3 cellular contexts compared by ENCODE assay signal in the genomic region with DNA sequence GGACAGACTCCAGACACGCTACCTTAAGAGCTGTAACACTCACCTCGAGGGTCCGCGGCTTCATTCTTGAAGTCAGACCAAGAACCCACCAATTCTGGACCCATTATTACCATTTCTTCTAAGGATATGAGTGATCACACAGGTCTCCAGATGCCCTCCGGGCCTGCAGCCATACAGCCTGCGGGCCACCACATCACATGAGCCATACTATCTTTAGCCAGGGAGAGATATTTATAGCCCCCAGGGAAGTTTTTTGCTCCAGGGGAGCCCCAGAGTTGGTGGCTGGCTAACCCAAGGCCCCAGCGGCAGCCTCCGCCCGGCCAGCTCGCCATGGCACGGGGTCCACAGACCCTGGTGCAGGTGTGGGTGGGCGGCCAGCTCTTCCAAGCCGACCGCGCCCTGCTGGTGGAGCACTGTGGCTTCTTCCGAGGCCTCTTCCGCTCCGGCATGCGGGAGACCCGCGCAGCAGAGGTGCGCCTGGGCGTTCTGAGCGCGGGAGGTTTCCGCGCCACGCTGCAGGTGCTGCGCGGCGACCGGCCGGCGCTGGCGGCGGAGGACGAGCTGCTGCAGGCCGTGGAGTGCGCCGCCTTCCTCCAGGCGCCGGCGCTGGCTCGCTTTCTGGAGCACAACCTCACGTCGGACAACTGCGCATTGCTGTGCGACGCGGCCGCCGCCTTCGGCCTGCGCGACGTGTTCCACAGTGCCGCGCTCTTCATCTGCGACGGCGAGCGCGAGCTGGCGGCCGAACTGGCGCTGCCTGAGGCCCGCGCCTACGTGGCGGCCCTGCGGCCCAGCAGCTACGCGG.
TF ChIP-seq lines count a peak whose summit lies in the region.

Gene KBTBD13 (plus strand): TSS at position 261 of the 805 bp plus-strand sequence. CDS start 70 bp downstream, at position 331.

TF ChIP-seq in GM23338, 12 proteins besides CTCF, POLR2A, EP300 and RAD21 (continues in another document):
- TF ChIP-seq, protein P1, sequence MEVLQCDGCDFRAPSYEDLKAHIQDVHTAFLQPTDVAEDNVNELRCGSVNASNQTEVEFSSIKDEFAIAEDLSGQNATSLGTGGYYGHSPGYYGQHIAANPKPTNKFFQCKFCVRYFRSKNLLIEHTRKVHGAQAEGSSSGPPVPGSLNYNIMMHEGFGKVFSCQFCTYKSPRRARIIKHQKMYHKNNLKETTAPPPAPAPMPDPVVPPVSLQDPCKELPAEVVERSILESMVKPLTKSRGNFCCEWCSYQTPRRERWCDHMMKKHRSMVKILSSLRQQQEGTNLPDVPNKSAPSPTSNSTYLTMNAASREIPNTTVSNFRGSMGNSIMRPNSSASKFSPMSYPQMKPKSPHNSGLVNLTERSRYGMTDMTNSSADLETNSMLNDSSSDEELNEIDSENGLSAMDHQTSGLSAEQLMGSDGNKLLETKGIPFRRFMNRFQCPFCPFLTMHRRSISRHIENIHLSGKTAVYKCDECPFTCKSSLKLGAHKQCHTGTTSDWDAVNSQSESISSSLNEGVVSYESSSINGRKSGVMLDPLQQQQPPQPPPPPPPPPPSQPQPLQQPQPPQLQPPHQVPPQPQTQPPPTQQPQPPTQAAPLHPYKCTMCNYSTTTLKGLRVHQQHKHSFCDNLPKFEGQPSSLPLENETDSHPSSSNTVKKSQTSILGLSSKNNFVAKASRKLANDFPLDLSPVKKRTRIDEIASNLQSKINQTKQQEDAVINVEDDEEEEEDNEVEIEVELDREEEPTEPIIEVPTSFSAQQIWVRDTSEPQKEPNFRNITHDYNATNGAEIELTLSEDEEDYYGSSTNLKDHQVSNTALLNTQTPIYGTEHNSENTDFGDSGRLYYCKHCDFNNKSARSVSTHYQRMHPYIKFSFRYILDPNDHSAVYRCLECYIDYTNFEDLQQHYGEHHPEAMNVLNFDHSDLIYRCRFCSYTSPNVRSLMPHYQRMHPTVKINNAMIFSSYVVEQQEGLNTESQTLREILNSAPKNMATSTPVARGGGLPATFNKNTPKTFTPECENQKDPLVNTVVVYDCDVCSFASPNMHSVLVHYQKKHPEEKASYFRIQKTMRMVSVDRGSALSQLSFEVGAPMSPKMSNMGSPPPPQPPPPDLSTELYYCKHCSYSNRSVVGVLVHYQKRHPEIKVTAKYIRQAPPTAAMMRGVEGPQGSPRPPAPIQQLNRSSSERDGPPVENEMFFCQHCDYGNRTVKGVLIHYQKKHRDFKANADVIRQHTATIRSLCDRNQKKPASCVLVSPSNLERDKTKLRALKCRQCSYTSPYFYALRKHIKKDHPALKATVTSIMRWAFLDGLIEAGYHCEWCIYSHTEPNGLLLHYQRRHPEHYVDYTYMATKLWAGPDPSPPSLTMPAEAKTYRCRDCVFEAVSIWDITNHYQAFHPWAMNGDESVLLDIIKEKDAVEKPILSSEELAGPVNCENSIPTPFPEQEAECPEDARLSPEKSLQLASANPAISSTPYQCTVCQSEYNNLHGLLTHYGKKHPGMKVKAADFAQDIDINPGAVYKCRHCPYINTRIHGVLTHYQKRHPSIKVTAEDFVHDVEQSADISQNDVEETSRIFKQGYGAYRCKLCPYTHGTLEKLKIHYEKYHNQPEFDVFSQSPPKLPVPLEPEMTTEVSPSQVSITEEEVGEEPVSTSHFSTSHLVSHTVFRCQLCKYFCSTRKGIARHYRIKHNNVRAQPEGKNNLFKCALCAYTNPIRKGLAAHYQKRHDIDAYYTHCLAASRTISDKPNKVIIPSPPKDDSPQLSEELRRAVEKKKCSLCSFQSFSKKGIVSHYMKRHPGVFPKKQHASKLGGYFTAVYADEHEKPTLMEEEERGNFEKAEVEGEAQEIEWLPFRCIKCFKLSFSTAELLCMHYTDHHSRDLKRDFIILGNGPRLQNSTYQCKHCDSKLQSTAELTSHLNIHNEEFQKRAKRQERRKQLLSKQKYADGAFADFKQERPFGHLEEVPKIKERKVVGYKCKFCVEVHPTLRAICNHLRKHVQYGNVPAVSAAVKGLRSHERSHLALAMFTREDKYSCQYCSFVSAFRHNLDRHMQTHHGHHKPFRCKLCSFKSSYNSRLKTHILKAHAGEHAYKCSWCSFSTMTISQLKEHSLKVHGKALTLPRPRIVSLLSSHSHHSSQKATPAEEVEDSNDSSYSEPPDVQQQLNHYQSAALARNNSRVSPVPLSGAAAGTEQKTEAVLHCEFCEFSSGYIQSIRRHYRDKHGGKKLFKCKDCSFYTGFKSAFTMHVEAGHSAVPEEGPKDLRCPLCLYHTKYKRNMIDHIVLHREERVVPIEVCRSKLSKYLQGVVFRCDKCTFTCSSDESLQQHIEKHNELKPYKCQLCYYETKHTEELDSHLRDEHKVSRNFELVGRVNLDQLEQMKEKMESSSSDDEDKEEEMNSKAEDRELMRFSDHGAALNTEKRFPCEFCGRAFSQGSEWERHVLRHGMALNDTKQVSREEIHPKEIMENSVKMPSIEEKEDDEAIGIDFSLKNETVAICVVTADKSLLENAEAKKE (CRISPR knock-in tag; IDR thresholded peaks at IDR 0.05): no peak

TF ChIP-seq in H1, 55 proteins besides CTCF, POLR2A, EP300 and RAD21:
- TF ChIP-seq SIX5 (IDR thresholded peaks at IDR 0.05; ENCODE audit: low read depth, low read length) (no peak), ZNF274 (IDR thresholded peaks at IDR 0.05; ENCODE audit: borderline replicate concordance, extremely low read depth, low read length) (no peak)
TF ChIP-seq in H1: peak in this region for 0.

TF ChIP-seq in HEK293T, 16 proteins besides CTCF, POLR2A, EP300 and RAD21:
- TF ChIP-seq L3MBTL2 (conservative IDR thresholded peaks at IDR 0.05): no peak
- no peak for TF ChIP-seq CTBP1 (IDR thresholded peaks at IDR 0.05; ENCODE audit: borderline replicate concordance)
- TF ChIP-seq HDGF (IDR thresholded peaks at IDR 0.05; ENCODE audit: borderline replicate concordance): no peak
- TF ChIP-seq ELF4 (IDR thresholded peaks at IDR 0.05): no peak
- no peak for TF ChIP-seq ZNF384 (IDR thresholded peaks at IDR 0.05)
- TF ChIP-seq TARDBP (IDR thresholded peaks at IDR 0.05): no peak
TF ChIP-seq in HEK293T: peak in this region for 0.
